Comparison of ENCODE assay signal across 11 cellular contexts in the genomic region with DNA sequence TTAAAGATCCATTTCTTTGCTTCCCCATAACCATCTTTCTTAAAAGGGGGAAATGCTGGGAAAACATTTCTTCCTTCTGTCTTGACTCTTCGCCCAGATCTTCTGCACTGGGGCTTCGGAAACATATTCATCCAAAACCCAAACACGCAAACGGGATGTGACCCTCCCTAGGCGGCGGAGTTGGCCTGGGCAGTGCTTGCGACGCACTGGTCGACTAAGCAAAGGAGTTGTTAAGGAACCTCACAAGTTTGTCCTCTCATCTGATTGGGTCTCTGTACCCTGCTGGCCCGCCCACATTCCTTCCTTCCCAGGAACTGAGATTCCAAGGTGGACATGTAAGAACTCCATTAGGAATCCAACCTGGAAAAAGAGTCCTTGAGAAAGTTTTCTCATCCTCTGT. TPM values are rescaled to one million over a fixed set of nuclear protein-coding genes. Genes with fewer than 3 reads are reported as not detected.
A peak's percentile ranks its signal among the peaks of the same experiment; 100 is the strongest.
DNase-seq lines count a peak whose midpoint lies in the region; ATAC-seq and TF ChIP-seq lines count a peak whose summit lies in the region.
"Had no signal": no experiment of that assay in that cellular context is flagged by ENCODE, and none has a peak within 500 bp of the region (broad histone marks: within the 10 kb centered on the region; RNA-seq: fewer than 3 reads in every experiment).

No MANE protein-coding gene starts in this region.

- no peak overlapping the region for H2BK12ac ChIP-seq in neuronal stem cell (ENCODE audit: low read length)

- H4K8ac ChIP-seq in neuronal stem cell (ENCODE audit: low read depth, low read length) = no peak overlapping the region

- H4K91ac ChIP-seq in neuronal stem cell (ENCODE audit: low read depth, low read length, poor library complexity) = no peak overlapping the region

- DNase-seq in breast epithelium (ENCODE audit: low spot score in 2 of 2) = peak; percentile 56 to 89
- DNase-seq in mammary epithelial cell = no peak
- peak; percentile 79 for DNase-seq in left ventricle myocardium superior
- DNase-seq in osteoblast (ENCODE audit: insufficient read length, low spot score, missing footprints) = peak; percentile 91
- DNase-seq in vagina (ENCODE audit: extremely low spot score in 2 of 2) = peak in 1 of 2 donors; percentile 94
- no peak for DNase-seq in neuronal stem cell (ENCODE audit: low spot score)
- no peak for DNase-seq in NCI-H1092 treated with DMSO at 0.1 percent for 48 hours (lab: John Stamatoyannopoulos, UW)
- DNase-seq in NCI-H2081 (lab: John Stamatoyannopoulos, UW) = no peak
- DNase-seq: activated CD4-positive, alpha-beta T cell treated with anti-CD3 and anti-CD28 coated beads, Interleukin-2, amount 10 ng/mL, durations not matched to agents 7 days and 5 days; anterior cingulate cortex; NCI-H1436 treated with DMSO at 0.1 percent for 48 hours had no signal

- peak overlapping the region; percentile 53 to 90 (median 74) for H3K4me3 ChIP-seq in breast epithelium
- no peak overlapping the region for H3K4me3 ChIP-seq in mammary epithelial cell (replicated peaks in 1 of 3; ENCODE audit: insufficient read depth in 1 of 3, low read depth in 2 of 3, low read length in 3 of 3)
- H3K4me3 ChIP-seq in osteoblast (ENCODE audit: insufficient read depth, low read length) = peak overlapping the region; percentile 82
- H3K4me3 ChIP-seq in vagina = peak overlapping the region; percentile 64 to 65
- H3K4me3 ChIP-seq in neuronal stem cell (ENCODE audit: low read length in 2 of 2) = no peak overlapping the region

- no peak overlapping the region for H3K4ac ChIP-seq in neuronal stem cell (ENCODE audit: low read length)

- TF ChIP-seq CTCF in breast epithelium (IDR thresholded peaks at IDR 0.05) (no peak), mammary epithelial cell (conservative IDR thresholded peaks at IDR 0.05 in 1 of 2, IDR thresholded peaks at IDR 0.05 in 1 of 2; ENCODE audit: extremely low read depth in 1 of 2, insufficient read depth in 1 of 2, low read depth in 1 of 2, low read length in 2 of 2) (no peak), osteoblast (IDR thresholded peaks at IDR 0.05; ENCODE audit: extremely low read depth, low read depth, low read length) (no peak), vagina (IDR thresholded peaks at IDR 0.05) (no peak)

- H2BK120ac ChIP-seq in neuronal stem cell (ENCODE audit: low read depth, low read length) = no peak overlapping the region

- H3K27ac ChIP-seq in breast epithelium (peak overlapping the region; percentile 87 to 98), mammary epithelial cell (ENCODE audit: insufficient read depth, low read depth, low read length) (no peak overlapping the region), osteoblast (ENCODE audit: low read depth, low read length) (peak overlapping the region; percentile 86), vagina (peak overlapping the region; percentile 77), neuronal stem cell (replicated peaks; ENCODE audit: low read length) (no peak overlapping the region)

- no peak overlapping the region for H3K14ac ChIP-seq in neuronal stem cell (ENCODE audit: low read length)

- no peak overlapping the region for H3K9ac ChIP-seq in mammary epithelial cell (ENCODE audit: insufficient read depth, low read length)
- no peak overlapping the region for H3K9ac ChIP-seq in neuronal stem cell (ENCODE audit: low read depth, low read length, poor library complexity)

- dilution Hi-C loops in mammary epithelial cell (cut with HindIII; ENCODE audit: low sequenced_read_pairs) = no loop called here

- no peaks in the 10 kb centered on the region for H3K79me1 ChIP-seq in neuronal stem cell (ENCODE audit: low read depth, low read length)

- peak; percentile 74 for ATAC-seq in left ventricle myocardium superior

- H3K18ac ChIP-seq in neuronal stem cell (ENCODE audit: low read length) = no peak overlapping the region

- H3K27me3 ChIP-seq in breast epithelium = peaks cover 0 to 17% of the 10 kb centered on the region in 2 donors
- peaks cover 24% of the 10 kb centered on the region for H3K27me3 ChIP-seq in mammary epithelial cell (ENCODE audit: insufficient read depth, low read length)
- no peaks in the 10 kb centered on the region for H3K27me3 ChIP-seq in osteoblast (ENCODE audit: insufficient read depth, low read length)
- H3K27me3 ChIP-seq in vagina = no peaks in the 10 kb centered on the region
- H3K27me3 ChIP-seq in neuronal stem cell (ENCODE audit: control insufficient read depth in 3 of 3, insufficient read depth in 3 of 3, low read depth in 1 of 3, low read length in 3 of 3) = peaks cover 7 to 82% (median 29%) of the 10 kb centered on the region in 3 experiments

- intact Hi-C loops in breast epithelium (cut with DNase I; ENCODE audit: low total_unique reads) (no loop called here), mammary epithelial cell (cut with micrococcal nuclease) (no loop called here), left ventricle myocardium superior (cut with micrococcal nuclease) (no loop called here), vagina (cut with DNase I) (no loop called here)

- H2AFZ ChIP-seq in mammary epithelial cell (ENCODE audit: low read depth, low read length) (no peak overlapping the region), osteoblast (ENCODE audit: low read length) (peak overlapping the region; percentile 53), neuronal stem cell (ENCODE audit: low read length) (no peak overlapping the region)

- H3K4me2 ChIP-seq in mammary epithelial cell (ENCODE audit: insufficient read depth, low read depth, low read length) (no peak overlapping the region), osteoblast (ENCODE audit: insufficient read depth, low read length) (peak overlapping the region; percentile 84), neuronal stem cell (ENCODE audit: insufficient read depth, low read length, poor library complexity, severe bottlenecking) (no peak overlapping the region)

- TF ChIP-seq POLR2A in breast epithelium (IDR thresholded peaks at IDR 0.05) (peak; percentile 78), vagina (IDR thresholded peaks at IDR 0.05) (peak in 1 of 2 donors; percentile 63)

- H2AK5ac ChIP-seq in neuronal stem cell (ENCODE audit: low read depth, low read length) = no peak overlapping the region

- H3K9me3 ChIP-seq in breast epithelium (no peaks in the 10 kb centered on the region), mammary epithelial cell (replicated peaks; ENCODE audit: insufficient read depth, low read length) (no peaks in the 10 kb centered on the region), osteoblast (ENCODE audit: low read depth, low read length) (no peaks in the 10 kb centered on the region), vagina (no peaks in the 10 kb centered on the region), neuronal stem cell (replicated peaks in 1 of 2; ENCODE audit: control insufficient read depth in 2 of 2, insufficient read depth in 1 of 2, low read depth in 1 of 2, low read length in 2 of 2) (no peaks in the 10 kb centered on the region)

- CTCF ChIA-PET in mammary epithelial cell (lab: Charles Lee; ENCODE audit: low non-redundant PET) = no interaction called here

- peaks cover 0 to 14% of the 10 kb centered on the region in 2 donors for H3K4me1 ChIP-seq in breast epithelium
- H3K4me1 ChIP-seq in mammary epithelial cell (ENCODE audit: insufficient read depth, low read length) = peaks cover 23% of the 10 kb centered on the region
- peaks cover 34% of the 10 kb centered on the region for H3K4me1 ChIP-seq in osteoblast (ENCODE audit: insufficient read depth, low read length)
- H3K4me1 ChIP-seq in vagina = peaks cover 18% of the 10 kb centered on the region
- peaks cover 0 to 8% of the 10 kb centered on the region in 2 donors for H3K4me1 ChIP-seq in neuronal stem cell (ENCODE audit: control insufficient read depth in 2 of 2, insufficient read depth in 1 of 2, low read depth in 1 of 2, low read length in 2 of 2)

- H3K79me2 ChIP-seq in mammary epithelial cell (ENCODE audit: insufficient read depth, low read length) (no peaks in the 10 kb centered on the region), osteoblast (ENCODE audit: insufficient read depth, low read length) (peaks cover 28% of the 10 kb centered on the region)

- no peak overlapping the region for H2BK15ac ChIP-seq in neuronal stem cell (ENCODE audit: low read length)

- H3K23ac ChIP-seq in neuronal stem cell (ENCODE audit: low read depth, low read length, poor library complexity) = no peak overlapping the region

- H4K20me1 ChIP-seq in mammary epithelial cell (ENCODE audit: insufficient read depth, low read length) (no peaks in the 10 kb centered on the region), osteoblast (ENCODE audit: insufficient read depth, low read length) (no peaks in the 10 kb centered on the region)

- 0% methylated on average over 3 of the region's 10 CpGs for WGBS in mammary epithelial cell (ENCODE audit: low coverage, missing lambda C conversion rate)
- whole genome bisulfite sequencing in neuronal stem cell (ENCODE audit: extremely low coverage in 2 of 2, insufficient read length in 2 of 2, insufficient replicate concordance in 1 of 2), 2 donors = no CpG with 5 or more reads among the region's 10 CpGs

- no peak overlapping the region for H2BK5ac ChIP-seq in neuronal stem cell (ENCODE audit: low read length)

- in situ Hi-C loops in mammary epithelial cell (cut with MboI; ENCODE audit: low sequenced_read_pairs in 2 of 2) = no loop called here

- BruUV-seq in mammary epithelial cell (replicated peaks; lab: Mats Ljungman, UMichigan) = no TSS peak

- H3K36me3 ChIP-seq in breast epithelium = no peaks in the 10 kb centered on the region
- H3K36me3 ChIP-seq in mammary epithelial cell (ENCODE audit: insufficient read depth, low read length) = no peaks in the 10 kb centered on the region
- H3K36me3 ChIP-seq in osteoblast (ENCODE audit: insufficient read depth, low read length) = peaks cover 4% of the 10 kb centered on the region
- no peaks in the 10 kb centered on the region for H3K36me3 ChIP-seq in vagina
- no peaks in the 10 kb centered on the region for H3K36me3 ChIP-seq in neuronal stem cell (replicated peaks in 1 of 2; ENCODE audit: control insufficient read depth in 2 of 2, insufficient read depth in 2 of 2, low read length in 2 of 2)

RNA-seq across cellular contexts. Expression of a gene that starts 2.5 kb away (rescaled TPM):
- 10 to 100 TPM; 14.8 to 89.3 (median 34.4) TPM for total RNA-seq in breast epithelium
- total RNA-seq in mammary epithelial cell = 10 to 100 TPM in 1 of 2 donors, not detected in 1; 22.3 TPM
- 0.01 TPM for polyA plus RNA-seq in mammary epithelial cell
- polyA minus RNA-seq in mammary epithelial cell = 0.05 TPM
- 3.0 TPM for total RNA-seq in left ventricle myocardium superior
- total RNA-seq in osteoblast = 38.9 and 39.1 TPM in 2 replicates
- 20.4 TPM for total RNA-seq in vagina
- 0.06 TPM for polyA plus RNA-seq in neuronal stem cell (2013, experiment 1 of 2)
- 0.07 TPM for polyA plus RNA-seq in neuronal stem cell (2013, experiment 2 of 2)
- total RNA-seq: activated CD4-positive, alpha-beta T cell treated with anti-CD3 and anti-CD28 coated beads, Interleukin-2, amount 10 ng/mL, durations not matched to agents 7 days and 5 days had no signal

Comparison
In these comparisons a context has a peak if more than half of its experiments do, and no peak if none do; other contexts are left out.
1. DNase-seq: peak in breast epithelium (2 of 2), left ventricle myocardium superior (single experiment) and osteoblast (single experiment); none in mammary epithelial cell (single experiment), neuronal stem cell (single experiment), NCI-H1092 treated with DMSO at 0.1 percent for 48 hours (single experiment) and NCI-H2081 (0 of 2).
2. H3K27ac ChIP-seq: peak in breast epithelium (2 of 2), osteoblast (single experiment) and vagina (single experiment); none in mammary epithelial cell (single experiment) and neuronal stem cell (single experiment).
3. H3K4me3 ChIP-seq: peak in breast epithelium (3 of 3), osteoblast (single experiment) and vagina (2 of 2); none in mammary epithelial cell (0 of 3) and neuronal stem cell (0 of 2).